In genomic region chr9:21121079-21121478, GRCh38 we compare ENCODE assay signal across 31 cellular contexts. TPM values are rescaled to one million over a fixed set of nuclear protein-coding genes. Genes with fewer than 3 reads are reported as not detected.
A peak's percentile ranks its signal among the peaks of the same experiment; 100 is the strongest.
DNase-seq lines count a peak whose midpoint lies in the region; ATAC-seq, FAIRE-seq and TF ChIP-seq lines count a peak whose summit lies in the region.
"Had no signal": no experiment of that assay in that cellular context is flagged by ENCODE, and none has a peak within 500 bp of the region (broad histone marks: within the 10 kb centered on the region; RNA-seq: fewer than 3 reads in every experiment).

No MANE protein-coding gene starts in this region.

- ATAC-seq in GM18498 (IDR thresholded peaks at IDR 0.05; ENCODE audit: unreplicated experiment) (peak; percentile 69), GM19372 (IDR thresholded peaks at IDR 0.05; ENCODE audit: low read depth, unreplicated experiment) (peak; percentile 51), HG02678 (IDR thresholded peaks at IDR 0.05; ENCODE audit: unreplicated experiment) (peak; percentile 63)
- ATAC-seq: left ventricle myocardium superior; PC-3; stimulated activated effector memory CD8-positive, alpha-beta T cell treated with anti-CD3 and anti-CD28 coated beads, Interleukin-12 subunit alpha, Interleukin-12 subunit beta, amount 100 ng/mL, for 72 hours had no signal

- H3K9me3 ChIP-seq in breast epithelium (no peaks in the 10 kb centered on the region), tibial artery (no peaks in the 10 kb centered on the region)
- H3K9me3 ChIP-seq: BLaER1 had no signal

- H3K27me3 Mint-ChIP-seq in activated naive CD8-positive, alpha-beta T cell treated with anti-CD3 and anti-CD28 coated beads for 36 hours = peaks cover 51% of the 10 kb centered on the region

- intact Hi-C loops in breast epithelium (cut with DNase I; ENCODE audit: low total_unique reads) = no loop called here
- intact Hi-C loops in tibial artery (cut with DNase I; ENCODE audit: low total_unique reads) = no loop called here

- no peak for FAIRE-seq in H54 (lab: Jason Lieb, UNC)
- FAIRE-seq: endothelial cell of umbilical vein, islet of Langerhans had no signal

- H3K9me3 Mint-ChIP-seq in activated naive CD8-positive, alpha-beta T cell treated with anti-CD3 and anti-CD28 coated beads for 36 hours = no peaks in the 10 kb centered on the region
- H3K9me3 Mint-ChIP-seq: activated naive CD8-positive, alpha-beta T cell treated with anti-CD3 and anti-CD28 coated beads, Interleukin-2, amount 10 ng/mL, durations not matched to agents 7 days and 5 days; stimulated activated effector memory CD8-positive, alpha-beta T cell treated with anti-CD3 and anti-CD28 coated beads, Interleukin-12 subunit alpha, Interleukin-12 subunit beta, amount 100 ng/mL, for 72 hours; T-helper 2 cell treated with Interferon-gamma antibody and Interleukin-4, amounts not matched to agents 5 μg/mL and 100 μg/mL, for 36 hours had no signal

- TF ChIP-seq CTCF in breast epithelium (IDR thresholded peaks at IDR 0.05) (no peak), tibial artery (IDR thresholded peaks at IDR 0.05) (no peak)

- H3K4me1 ChIP-seq in breast epithelium = no peaks in the 10 kb centered on the region
- no peaks in the 10 kb centered on the region for H3K4me1 ChIP-seq in tibial artery

- TF ChIP-seq POLR2A in H54 (IDR thresholded peaks at IDR 0.05; ENCODE audit: low read depth, low read length) = no peak
- TF ChIP-seq POLR2A in breast epithelium (IDR thresholded peaks at IDR 0.05) = no peak

- H3K27me3 ChIP-seq in breast epithelium = no peaks in the 10 kb centered on the region
- no peaks in the 10 kb centered on the region for H3K27me3 ChIP-seq in tibial artery
- H3K27me3 ChIP-seq: BLaER1 had no signal

- no peak overlapping the region for H3K4me3 Mint-ChIP-seq in activated naive CD8-positive, alpha-beta T cell treated with anti-CD3 and anti-CD28 coated beads for 36 hours
- H3K4me3 Mint-ChIP-seq: activated naive CD8-positive, alpha-beta T cell treated with anti-CD3 and anti-CD28 coated beads, Interleukin-2, amount 10 ng/mL, durations not matched to agents 7 days and 5 days; nephron; stimulated activated effector memory CD8-positive, alpha-beta T cell treated with anti-CD3 and anti-CD28 coated beads, Interleukin-12 subunit alpha, Interleukin-12 subunit beta, amount 100 ng/mL, for 72 hours; T-helper 2 cell treated with Interferon-gamma antibody and Interleukin-4, amounts not matched to agents 5 μg/mL and 100 μg/mL, for 36 hours had no signal

- peak; percentile 38 for DNase-seq in activated naive CD8-positive, alpha-beta T cell treated with anti-CD3 and anti-CD28 coated beads for 36 hours
- no peak for DNase-seq in H54 (ENCODE audit: insufficient read length, low spot score)
- DNase-seq in breast epithelium (ENCODE audit: low spot score in 2 of 2) = no peak
- no peak for DNase-seq in cerebellar cortex (ENCODE audit: low spot score)
- no peak for DNase-seq in tibial artery
- DNase-seq: activated CD4-positive, alpha-beta T cell treated with anti-CD3 and anti-CD28 coated beads for 48 hours; activated CD8-positive, alpha-beta memory T cell treated with anti-CD3 and anti-CD28 coated beads, Interleukin-2, amount 50 U/mL, for 4 hours; activated naive CD8-positive, alpha-beta T cell treated with anti-CD3 and anti-CD28 coated beads, Interleukin-2, amount 10 ng/mL, durations not matched to agents 7 days and 5 days; DMS79 treated with DMSO at 0.1 percent for 48 hours; left ventricle myocardium superior; midbrain; NCI-H2081; NCI-H345; NCI-H774; PC-3; retina; Right ventricle myocardium superior had no signal

- no peaks in the 10 kb centered on the region for H3K36me3 Mint-ChIP-seq in activated naive CD8-positive, alpha-beta T cell treated with anti-CD3 and anti-CD28 coated beads for 36 hours
- H3K36me3 Mint-ChIP-seq: stimulated activated effector memory CD8-positive, alpha-beta T cell treated with anti-CD3 and anti-CD28 coated beads, Interleukin-12 subunit alpha, Interleukin-12 subunit beta, amount 100 ng/mL, for 72 hours had no signal

- H3K27ac Mint-ChIP-seq in activated naive CD8-positive, alpha-beta T cell treated with anti-CD3 and anti-CD28 coated beads for 36 hours = no peak overlapping the region
- H3K27ac Mint-ChIP-seq: activated naive CD8-positive, alpha-beta T cell treated with anti-CD3 and anti-CD28 coated beads, Interleukin-2, amount 10 ng/mL, durations not matched to agents 7 days and 5 days; nephron; stimulated activated effector memory CD8-positive, alpha-beta T cell treated with anti-CD3 and anti-CD28 coated beads, Interleukin-12 subunit alpha, Interleukin-12 subunit beta, amount 100 ng/mL, for 72 hours; T-helper 2 cell treated with Interferon-gamma antibody and Interleukin-4, amounts not matched to agents 5 μg/mL and 100 μg/mL, for 36 hours had no signal

- H3K4me1 Mint-ChIP-seq in activated naive CD8-positive, alpha-beta T cell treated with anti-CD3 and anti-CD28 coated beads for 36 hours = peaks cover 10% of the 10 kb centered on the region
- H3K4me1 Mint-ChIP-seq: stimulated activated effector memory CD8-positive, alpha-beta T cell treated with anti-CD3 and anti-CD28 coated beads, Interleukin-12 subunit alpha, Interleukin-12 subunit beta, amount 100 ng/mL, for 72 hours had no signal

- H3K36me3 ChIP-seq in breast epithelium = no peaks in the 10 kb centered on the region
- no peaks in the 10 kb centered on the region for H3K36me3 ChIP-seq in tibial artery
- H3K36me3 ChIP-seq: BLaER1 had no signal

- H3K27ac ChIP-seq in breast epithelium = no peak overlapping the region
- no peak overlapping the region for H3K27ac ChIP-seq in tibial artery
- H3K27ac ChIP-seq: BLaER1 had no signal

- no peak overlapping the region for H3K4me3 ChIP-seq in breast epithelium
- no peak overlapping the region for H3K4me3 ChIP-seq in tibial artery
- H3K4me3 ChIP-seq: BLaER1, smooth muscle cell had no signal

RNA-seq across cellular contexts. Expression of gene IFNW1, which starts 20.6 kb away (rescaled TPM):
- under 1 TPM in 1 of 2 experiments, not detected in 1; 0.10 TPM for total RNA-seq in activated naive CD8-positive, alpha-beta T cell treated with anti-CD3 and anti-CD28 coated beads for 36 hours
- not detected for total RNA-seq in breast epithelium
- total RNA-seq: activated naive CD8-positive, alpha-beta T cell treated with anti-CD3 and anti-CD28 coated beads, Interleukin-2, amount 10 ng/mL, durations not matched to agents 7 days and 5 days; cerebellum; endothelial cell of umbilical vein; glomerular endothelial cell; left ventricle myocardium superior; MCF 10A; osteocyte; PC-3; Right ventricle myocardium superior; smooth muscle cell had no signal

RNA-seq across cellular contexts. Expression of gene IFNB1, which starts 43.3 kb away (rescaled TPM):
- 1 to 10 TPM in 1 of 2 experiments, under 1 TPM in 1; 0.62 to 1.2 TPM for total RNA-seq in activated naive CD8-positive, alpha-beta T cell treated with anti-CD3 and anti-CD28 coated beads for 36 hours
- not detected for total RNA-seq in breast epithelium
- total RNA-seq: cerebellum, endothelial cell of umbilical vein, glomerular endothelial cell, left ventricle myocardium superior, MCF 10A, osteocyte, PC-3, Right ventricle myocardium superior, smooth muscle cell had no signal

RNA-seq across cellular contexts. Expression of gene IFNA21, which starts 45.4 kb away (rescaled TPM):
- total RNA-seq in activated naive CD8-positive, alpha-beta T cell treated with anti-CD3 and anti-CD28 coated beads for 36 hours = not detected
- total RNA-seq in breast epithelium = not detected
- total RNA-seq: activated naive CD8-positive, alpha-beta T cell treated with anti-CD3 and anti-CD28 coated beads, Interleukin-2, amount 10 ng/mL, durations not matched to agents 7 days and 5 days; cerebellum; endothelial cell of umbilical vein; glomerular endothelial cell; left ventricle myocardium superior; MCF 10A; osteocyte; PC-3; Right ventricle myocardium superior; smooth muscle cell had no signal
